8 cellular contexts compared by ENCODE assay signal in the genomic region with DNA sequence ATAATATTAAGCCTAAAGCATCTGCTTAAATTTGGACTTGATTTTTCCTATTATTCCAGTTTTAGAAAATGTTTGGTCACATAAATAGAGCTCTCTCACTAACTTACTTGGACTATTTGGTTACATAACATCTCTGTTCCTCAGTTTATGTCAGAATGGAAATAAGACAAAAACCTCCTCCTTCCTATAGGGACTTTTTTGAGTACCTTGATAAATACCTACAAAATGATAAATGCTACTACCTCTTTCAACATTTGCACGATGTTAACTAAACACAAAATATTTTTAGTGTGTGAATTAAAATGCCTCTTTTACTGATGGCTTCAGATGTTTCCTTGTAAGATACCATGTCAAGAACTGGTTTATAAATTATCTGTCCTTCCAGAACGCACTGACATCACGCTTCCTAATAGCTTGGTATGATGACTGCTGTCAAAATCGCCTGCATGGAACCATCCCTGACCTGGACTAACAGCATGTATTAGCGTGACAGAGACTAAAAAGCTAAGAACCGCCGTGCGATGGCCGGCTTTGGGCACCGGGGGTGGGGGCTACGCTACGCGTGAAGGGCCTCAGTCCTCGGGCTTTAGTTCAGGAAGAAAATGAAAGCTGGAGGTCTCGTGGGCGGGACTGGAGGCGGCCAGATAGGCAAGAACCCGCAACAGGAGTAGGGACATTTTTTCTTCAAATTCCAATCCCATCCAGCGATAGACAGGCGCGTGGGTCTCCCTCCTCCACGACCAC.
A peak's percentile ranks its signal among the peaks of the same experiment; 100 is the strongest.
DNase-seq lines count a peak whose midpoint lies in the region; ATAC-seq, FAIRE-seq and TF ChIP-seq lines count a peak whose summit lies in the region.

No MANE protein-coding gene starts in this region.

- H3K27ac ChIP-seq in adrenal gland (peak overlapping the region in 4 of 5 donors; percentile 64 to 78 (median 72)), iPS-18a (ENCODE audit: low read length) (no peak overlapping the region), small intestine (ENCODE audit: low read depth in 1 of 2, low read length in 1 of 2) (no peak overlapping the region)

- peak; percentile 18 for DNase-seq in NCI-H2029 (lab: John Stamatoyannopoulos, UW)
- no peak for DNase-seq in NCI-H2029 treated with DMSO at 0.1 percent for 48 hours (lab: John Stamatoyannopoulos, UW)
- peak; percentile 58 for DNase-seq in KBM-7
- peak; percentile 32 to 73 (median 54) for DNase-seq in adrenal gland
- peak; percentile 6 for DNase-seq in small intestine
- DNase-seq in iPS-NIHi7 (ENCODE audit: extremely low spot score): no peak

- no peak for FAIRE-seq in small intestine (lab: Jason Lieb, UNC)

- ATAC-seq in HG03342 (IDR thresholded peaks at IDR 0.05; ENCODE audit: unreplicated experiment): no peak

- TF ChIP-seq POLR2A in adrenal gland (IDR thresholded peaks at IDR 0.05): no peak

- no peak for TF ChIP-seq CTCF in adrenal gland (IDR thresholded peaks at IDR 0.05)

- intact Hi-C loops in adrenal gland (cut with DNase I): no loop called here

- 3 to 11% (median 5%) methylated on average over 20 to 22 of the region's 22 CpGs for WGBS in adrenal gland, 4 donors
- 5 to 9% (median 8%) methylated on average over 22 of the region's 22 CpGs for WGBS in small intestine, 3 donors

- no peaks in the 10 kb centered on the region for H3K36me3 ChIP-seq in adrenal gland (replicated peaks in 1 of 2)
- H3K36me3 ChIP-seq in iPS-18a (ENCODE audit: control insufficient read depth, low read depth, low read length): no peaks in the 10 kb centered on the region
- H3K36me3 ChIP-seq in small intestine (ENCODE audit: control insufficient read depth in 2 of 2, insufficient read depth in 2 of 2, low read length in 2 of 2): no peaks in the 10 kb centered on the region

- H3K4me3 ChIP-seq in adrenal gland: peak overlapping the region; percentile 46 to 82 (median 76)
- peak overlapping the region; percentile 83 for H3K4me3 ChIP-seq in iPS-18a (ENCODE audit: low read length)
- peak overlapping the region; percentile 14 to 54 for H3K4me3 ChIP-seq in small intestine (ENCODE audit: low read depth in 1 of 2, low read length in 2 of 2)

- in situ Hi-C loops in KBM-7 (cut with MboI; ENCODE audit: low pct_unique_long_range_greater_than_20kb, low sequenced_read_pairs): no loop called here

- no peak overlapping the region for H3K9ac ChIP-seq in iPS-18a (ENCODE audit: low read length)

- H3K27me3 ChIP-seq in adrenal gland (no peaks in the 10 kb centered on the region), iPS-18a (ENCODE audit: control insufficient read depth, insufficient read depth, low read length) (peaks cover 60% of the 10 kb centered on the region), small intestine (ENCODE audit: control insufficient read depth in 2 of 2, insufficient read depth in 2 of 2, low read length in 2 of 2) (peaks cover 0 to 3% of the 10 kb centered on the region in 2 donors)

- H3K4me1 ChIP-seq in adrenal gland (replicated peaks in 1 of 2) (peaks cover 0 to 11% of the 10 kb centered on the region in 2 donors), iPS-18a (ENCODE audit: control insufficient read depth, low read depth, low read length) (peaks cover 4% of the 10 kb centered on the region), small intestine (ENCODE audit: control insufficient read depth in 2 of 2, insufficient read depth in 1 of 2, low read depth in 1 of 2, low read length in 1 of 2) (peaks cover 0 to 2% of the 10 kb centered on the region in 2 donors)

- H3K9me3 ChIP-seq in adrenal gland (replicated peaks in 1 of 3) (no peaks in the 10 kb centered on the region), iPS-18a (ENCODE audit: control insufficient read depth, low read depth, low read length) (no peaks in the 10 kb centered on the region), small intestine (ENCODE audit: control insufficient read depth, low read depth) (no peaks in the 10 kb centered on the region)

Comparison
In these comparisons a context has a peak if more than half of its experiments do, and no peak if none do; other contexts are left out.
1. DNase-seq: peak in NCI-H2029 (single experiment), KBM-7 (single experiment), adrenal gland (7 of 7) and small intestine (single experiment); none in NCI-H2029 treated with DMSO at 0.1 percent for 48 hours (single experiment) and iPS-NIHi7 (single experiment).
2. H3K27ac ChIP-seq: peak in adrenal gland (4 of 5); none in iPS-18a (single experiment) and small intestine (0 of 2).
3. Peak in every context shown above with its lines, with median percentiles within 50 percentile points of each other: H3K4me3 ChIP-seq.